11 cellular contexts compared by ENCODE assay signal in the genomic region with DNA sequence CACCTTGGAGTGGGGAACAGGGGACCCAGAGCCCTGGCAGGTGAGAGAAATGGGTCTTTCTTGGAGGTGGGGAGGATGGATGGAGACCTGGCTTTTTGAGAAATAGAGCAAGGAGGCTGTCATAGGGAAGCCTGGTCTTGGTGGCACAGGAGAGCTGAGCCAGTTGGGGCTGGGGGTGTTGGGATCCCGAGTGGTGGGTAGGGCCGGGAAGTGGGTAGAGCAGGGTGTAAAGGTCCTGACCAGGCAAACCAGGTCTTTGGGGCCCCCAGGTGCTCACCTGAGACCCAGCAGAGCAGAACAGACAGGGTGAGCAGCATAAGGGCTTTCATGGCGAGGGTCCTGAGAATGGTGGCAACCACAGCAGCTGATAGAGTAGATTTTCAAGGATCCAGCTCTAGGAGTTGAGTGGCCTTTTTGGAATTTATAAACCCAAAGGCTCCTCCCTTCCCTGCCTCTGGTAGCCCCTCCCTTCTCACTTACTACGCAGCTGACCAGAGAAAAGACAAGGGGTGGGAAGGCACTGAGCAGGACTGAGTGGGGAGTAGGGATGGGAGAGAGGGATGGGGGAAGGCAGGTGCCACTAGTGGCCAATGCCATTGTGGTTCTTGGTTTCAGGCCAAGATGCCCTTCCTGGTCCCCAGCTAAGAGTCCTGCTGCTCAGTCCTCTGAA. TPM values are rescaled to one million over a fixed set of nuclear protein-coding genes. Genes with fewer than 3 reads are reported as not detected.
"Had no signal": no experiment of that assay in that cellular context is flagged by ENCODE, and none has a peak within 500 bp of the region (broad histone marks: within the 10 kb centered on the region; RNA-seq: fewer than 3 reads in every experiment).

TSS of gene LY6G6C (minus strand) at position 396 of the 670 bp plus-strand sequence. CDS start at position 329, 67 bp downstream.

- DNase-seq: activated CD4-positive, alpha-beta T cell treated with anti-CD3 and anti-CD28 coated beads for 48 hours; gastrocnemius medialis; left ventricle myocardium inferior; small intestine; T-helper 17 cell; transverse colon had no signal

- H3K4me1 ChIP-seq: gastrocnemius medialis, left ventricle myocardium inferior had no signal

- H3K27ac ChIP-seq: gastrocnemius medialis, left ventricle myocardium inferior, neutrophil, transverse colon had no signal

- H3K4me3 ChIP-seq: gastrocnemius medialis, left ventricle myocardium inferior, transverse colon had no signal

- H3K27me3 ChIP-seq: gastrocnemius medialis, transverse colon had no signal

- H3K36me3 ChIP-seq: gastrocnemius medialis, transverse colon had no signal

- H3K9me3 ChIP-seq: gastrocnemius medialis, left ventricle myocardium inferior, neutrophil, transverse colon had no signal

- ATAC-seq: gastrocnemius medialis; stimulated activated effector memory CD8-positive, alpha-beta T cell treated with anti-CD3 and anti-CD28 coated beads, Interleukin-12 subunit alpha, Interleukin-12 subunit beta, amount 100 ng/mL, for 72 hours; T-helper 17 cell; WTC11 had no signal

RNA-seq across cellular contexts. Expression of gene LY6G6C, which starts in this region (rescaled TPM):
- total RNA-seq: gastrocnemius medialis, left ventricle myocardium inferior, myocyte, subcutaneous adipose tissue, T-helper 17 cell, transverse colon had no signal
- polyA plus RNA-seq: small intestine had no signal
